ENCODE assay signal across 1 cellular context in genomic region chr15:74454764-74455500, GRCh38.
TF ChIP-seq lines count a peak whose summit lies in the region.

No MANE protein-coding gene starts in this region.

TF ChIP-seq in GM23338, 12 proteins besides CTCF, POLR2A, EP300 and RAD21 (continued from another document):
- no peak for TF ChIP-seq ZNF462 (CRISPR knock-in tag; IDR thresholded peaks at IDR 0.05)
- no peak for TF ChIP-seq REST (IDR thresholded peaks at IDR 0.05; ENCODE audit: unreplicated experiment)
